ENCODE assay signal across 8 cellular contexts in the genomic region with DNA sequence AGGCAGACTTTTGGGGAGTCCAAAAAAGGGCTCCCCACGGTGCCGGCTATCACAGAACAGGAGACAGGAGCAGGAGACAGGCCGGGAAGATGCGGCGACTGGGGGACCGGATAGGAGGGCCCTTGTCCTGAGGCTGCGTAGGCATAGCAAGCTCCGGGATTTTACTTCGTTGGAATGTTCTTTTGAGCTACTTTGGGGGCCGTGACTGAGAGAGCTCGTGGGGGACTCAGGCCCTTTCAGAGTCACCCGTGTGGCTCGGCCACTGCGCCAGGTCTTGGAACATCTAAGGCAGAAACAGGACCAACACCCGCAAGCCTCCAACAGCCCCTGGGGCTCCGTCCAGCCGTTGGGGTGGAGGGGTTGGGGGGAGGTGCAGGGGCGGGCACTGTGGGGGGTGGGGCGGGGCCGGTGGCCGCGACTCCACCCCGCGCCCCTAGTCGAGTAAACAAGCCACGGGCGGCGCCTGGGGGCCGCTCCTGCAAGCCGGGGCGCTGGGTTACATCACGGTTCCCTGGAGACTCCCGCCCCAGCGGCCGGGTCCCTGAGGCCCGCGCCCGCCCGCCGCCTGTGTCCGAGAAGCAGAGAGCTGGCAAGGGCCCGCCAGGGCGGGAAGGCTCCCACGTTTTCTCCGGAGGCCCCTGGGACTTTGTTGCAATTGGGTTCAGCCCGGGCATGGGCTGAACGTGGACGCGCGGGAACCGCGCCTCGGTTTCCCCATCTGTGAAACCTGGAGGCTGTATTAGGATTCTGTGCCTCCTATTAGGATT. TPM values are rescaled to one million over a fixed set of nuclear protein-coding genes. Genes with fewer than 3 reads are reported as not detected.
DNase-seq lines count a peak whose midpoint lies in the region; ATAC-seq and TF ChIP-seq lines count a peak whose summit lies in the region.

No MANE protein-coding gene starts in this region.

- no peaks in the 10 kb centered on the region for H3K36me3 ChIP-seq in Caco-2 (ENCODE audit: control insufficient read depth, insufficient read depth, low read length)

- POLR2A ChIA-PET in Caco-2 (lab: Charles Lee): interaction anchor here (1.4 kb wide), 1 partner anchor 23 kb away, joined by 5 read pairs; a partner anchor contains a TSS

- BruUV-seq in Caco-2 (replicated peaks; lab: Mats Ljungman, UMichigan): no TSS peak

- DNase-seq in Caco-2 (peak; percentile 66 to 73), NOMO-1 (lab: John Stamatoyannopoulos, UW; ENCODE audit: unreplicated experiment in 2 of 2) (peak; percentile 15 to 64), fibroblast of villous mesenchyme (ENCODE audit: low read depth) (peak; percentile 83), omental fat pad (ENCODE audit: low spot score) (no peak), mesenteric fat pad (ENCODE audit: low spot score) (no peak), DMS79 treated with DMSO at 0.1 percent for 48 hours (lab: John Stamatoyannopoulos, UW) (no peak)
- DNase-seq in stimulated activated naive CD4-positive, alpha-beta T cell treated with Interleukin-2 at 50 U/mL for 16 hours (lab: John Stamatoyannopoulos, UW): no peak

- ATAC-seq in omental fat pad (ENCODE audit: low FRiP score) (peak; percentile 7), HG03159 (IDR thresholded peaks at IDR 0.05; ENCODE audit: unreplicated experiment) (no peak)

- intact Hi-C loops in Caco-2 (cut with micrococcal nuclease; ENCODE audit: unreplicated experiment): no loop called here

- peaks cover 72% of the 10 kb centered on the region for H3K4me1 ChIP-seq in Caco-2

- CTCF ChIA-PET in Caco-2 (lab: Charles Lee): interaction anchor here (2.0 kb wide), 1 partner anchor 149 kb away, joined by 7 read pairs; no protein-coding TSS in a partner anchor

- no peaks in the 10 kb centered on the region for H3K27me3 Mint-ChIP-seq in Caco-2 (ENCODE audit: insufficient read depth, unreplicated experiment)

- H3K9me3 Mint-ChIP-seq in Caco-2 (ENCODE audit: unreplicated experiment): no peaks in the 10 kb centered on the region

- H3K4me3 Mint-ChIP-seq in Caco-2 (ENCODE audit: unreplicated experiment): peak overlapping the region; percentile 47

- no peaks in the 10 kb centered on the region for H3K36me3 Mint-ChIP-seq in Caco-2 (ENCODE audit: insufficient read depth, unreplicated experiment)

- TF ChIP-seq CTCF in Caco-2 (IDR thresholded peaks at IDR 0.05; ENCODE audit: insufficient read depth in 1 of 2, low read depth in 1 of 2, low read length in 1 of 2, severe bottlenecking in 1 of 2, unreplicated experiment in 1 of 2) (no peak), fibroblast of villous mesenchyme (IDR thresholded peaks at IDR 0.05; ENCODE audit: insufficient read depth, low read depth, low read length) (no peak), omental fat pad (IDR thresholded peaks at IDR 0.05) (no peak)

- 0 out of 2 replicates have a peak, but pooled peaks cover 5% of the 10 kb centered on the region for H3K9me3 ChIP-seq in Caco-2

- no peaks in the 10 kb centered on the region for H3K27me3 ChIP-seq in Caco-2 (replicated peaks; ENCODE audit: control insufficient read depth, insufficient read depth, low read length)

- H3K4me1 Mint-ChIP-seq in Caco-2 (ENCODE audit: low read depth, unreplicated experiment): peaks cover 48% of the 10 kb centered on the region

- H3K4me3 ChIP-seq in Caco-2 (ENCODE audit: low read depth, low read length) (peak overlapping the region; percentile 2; the same call in 1 of the 2 replicates), fibroblast of villous mesenchyme (ENCODE audit: low read depth, low read length) (peak overlapping the region; percentile 1)

- no peak overlapping the region for H3K27ac Mint-ChIP-seq in Caco-2 (ENCODE audit: unreplicated experiment)

RNA-seq across cellular contexts. Expression of a gene that starts 23.3 kb away (rescaled TPM):
- 48.2 and 56.8 TPM in 2 replicates for total RNA-seq in Caco-2 (2022)
- total RNA-seq in fibroblast of villous mesenchyme: 8.1 and 9.1 TPM in 2 replicates
- total RNA-seq in omental fat pad: 10 to 100 TPM in 3 of 4 donors, 1 to 10 TPM in 1; 7.8 to 25.0 (median 13.9) TPM
- 31.7 TPM for total RNA-seq in mesenteric fat pad

Comparison
In these comparisons a context has a peak if more than half of its experiments do, and no peak if none do; other contexts are left out.
1. DNase-seq: peak in Caco-2 (2 of 2), NOMO-1 (2 of 2) and fibroblast of villous mesenchyme (single experiment); none in omental fat pad (single experiment), mesenteric fat pad (single experiment), DMS79 treated with DMSO at 0.1 percent for 48 hours (single experiment) and stimulated activated naive CD4-positive, alpha-beta T cell treated with Interleukin-2 at 50 U/mL for 16 hours (single experiment).